In the genomic region with DNA sequence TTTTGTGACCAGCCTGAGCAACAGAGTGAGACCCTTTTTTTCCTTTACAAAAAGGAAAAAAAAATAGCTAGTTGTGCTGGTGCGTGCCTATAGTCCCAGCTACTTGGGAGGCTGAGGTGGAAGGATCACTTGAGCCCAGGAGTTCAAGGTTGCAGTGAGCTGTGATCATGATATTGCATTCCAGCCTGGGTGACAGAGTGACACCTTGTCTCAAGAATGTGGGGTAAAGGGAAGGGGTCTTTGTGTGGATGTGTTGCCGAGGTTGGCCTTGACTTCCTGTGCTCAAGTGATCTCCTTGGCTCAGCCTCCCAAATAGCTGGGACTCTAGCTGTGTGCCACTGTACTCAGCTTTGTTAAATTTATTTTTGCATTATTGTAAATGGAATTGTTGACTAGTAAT, we compare ENCODE assay signal across 1 cellular context.
TF ChIP-seq lines count a peak whose summit lies in the region.

No MANE protein-coding gene starts in this region.

TF ChIP-seq in H1, 55 proteins besides CTCF, POLR2A, EP300 and RAD21:
- TF ChIP-seq TCF12 (IDR thresholded peaks at IDR 0.05; ENCODE audit: low read depth, low read length) (no peak), TEAD4 (IDR thresholded peaks at IDR 0.05; ENCODE audit: low read depth, low read length) (0 out of 2 replicates have a peak, but pooled peaks have one; percentile 25)
